Comparison of ENCODE assay signal across 9 cellular contexts in the genomic region with DNA sequence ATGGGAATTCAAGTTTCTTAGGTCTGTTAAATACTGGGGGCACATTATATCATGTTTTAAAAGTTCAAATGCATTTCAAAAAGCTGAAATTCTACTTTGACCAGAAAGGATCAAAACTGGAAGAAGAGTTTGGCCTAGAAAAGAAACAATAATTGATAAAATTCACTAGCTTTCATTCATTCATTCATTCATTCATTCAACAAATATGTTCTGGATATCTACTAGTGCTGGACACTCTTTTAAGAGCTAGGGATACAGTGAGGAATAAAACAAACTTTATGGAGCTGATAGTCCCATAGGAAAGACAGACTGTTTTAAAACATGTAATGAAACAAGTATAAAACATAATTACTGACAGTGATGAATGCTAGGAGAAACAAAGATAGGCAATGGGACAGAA.
"Had no signal": no experiment of that assay in that cellular context is flagged by ENCODE, and none has a peak within 500 bp of the region (broad histone marks: within the 10 kb centered on the region; RNA-seq: fewer than 3 reads in every experiment).

No MANE protein-coding gene starts in this region.

- H3K4me1 Mint-ChIP-seq: GM23338, H9 had no signal

- H3K4me3 Mint-ChIP-seq: GM23338, H9, HFFc6 had no signal

- H3K4me2 ChIP-seq: GM23338 had no signal

- FAIRE-seq: H1, H54, HTR-8/SVneo, K562 had no signal

- H2AFZ ChIP-seq: GM23338 had no signal

- ATAC-seq: GM23338, K562 had no signal

- H3K27ac Mint-ChIP-seq: GM23338, H9, HFFc6 had no signal

- H3K4me3 ChIP-seq: GM23338, K562 had no signal

- H3K9me3 Mint-ChIP-seq: GM23338, H9, HFFc6 had no signal

- DNase-seq: H9, HCEC 1CT, HFFc6, IMR-90 had no signal
